ENCODE assay signal across 10 cellular contexts in the genomic region with DNA sequence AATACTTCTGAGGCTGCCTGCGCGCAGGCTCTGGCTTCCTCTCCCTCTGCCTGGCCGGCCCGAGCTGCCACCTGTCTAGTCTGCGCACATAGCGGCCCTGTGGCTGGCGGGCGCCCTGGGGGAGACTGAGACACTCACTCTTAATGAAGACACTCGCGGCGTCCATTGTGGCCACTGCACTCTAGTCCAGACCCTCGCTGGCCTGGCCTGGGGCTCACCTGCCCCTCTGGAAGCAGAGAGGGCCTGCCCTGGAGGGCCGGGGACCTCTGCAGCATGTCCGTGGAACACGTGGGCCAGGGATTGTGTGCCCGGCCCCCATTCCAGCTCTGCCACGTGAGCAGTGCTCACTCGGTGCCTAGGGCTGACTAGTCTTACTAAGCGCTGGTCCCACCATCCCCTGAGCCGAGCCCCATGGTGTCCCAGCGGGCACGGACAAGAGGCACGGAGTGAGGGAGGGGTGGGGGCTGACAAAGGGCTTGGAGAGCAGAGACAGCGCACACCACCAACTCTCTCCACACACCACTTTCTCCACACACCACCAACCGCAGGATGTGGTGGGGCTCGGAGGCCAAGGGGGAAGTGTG.
A peak's percentile ranks its signal among the peaks of the same experiment; 100 is the strongest.
DNase-seq lines count a peak whose midpoint lies in the region; ATAC-seq and TF ChIP-seq lines count a peak whose summit lies in the region.
"Had no signal": no experiment of that assay in that cellular context is flagged by ENCODE, and none has a peak within 500 bp of the region (broad histone marks: within the 10 kb centered on the region; RNA-seq: fewer than 3 reads in every experiment).

No MANE protein-coding gene starts in this region.

- DNase-seq in activated effector memory CD4-positive, alpha-beta T cell treated with anti-CD3 and anti-CD28 coated beads, Interleukin-2, amount 50 U/mL, for 16 hours = peak; percentile 64
- DNase-seq in activated effector memory CD4-positive, alpha-beta T cell treated with Interleukin-2 at 50 U/mL for 16 hours = no peak
- DNase-seq in T-helper 17 cell = no peak
- DNase-seq in islet precursor cell = peak; percentile 46
- peak; percentile 25 to 49 for DNase-seq in stimulated activated naive CD8-positive, alpha-beta T cell treated with anti-CD3 and anti-CD28 coated beads, Interleukin-15, amount 100 ng/mL, for 72 hours
- DNase-seq in Calu3 = no peak
- DNase-seq: Karpas-422 had no signal

- intact Hi-C loops in Calu3 (cut with micrococcal nuclease; ENCODE audit: unreplicated experiment) = no loop called here

- H3K9me3 Mint-ChIP-seq in stimulated activated naive CD8-positive, alpha-beta T cell treated with anti-CD3 and anti-CD28 coated beads, Interleukin-15, amount 100 ng/mL, for 72 hours = no peaks in the 10 kb centered on the region
- no peaks in the 10 kb centered on the region for H3K9me3 Mint-ChIP-seq in Calu3 (ENCODE audit: low read depth, unreplicated experiment)

- H3K27me3 Mint-ChIP-seq in T-helper 17 cell (no peaks in the 10 kb centered on the region), Calu3 (ENCODE audit: unreplicated experiment) (no peaks in the 10 kb centered on the region)
- H3K27me3 Mint-ChIP-seq in stimulated activated naive CD8-positive, alpha-beta T cell treated with anti-CD3 and anti-CD28 coated beads, Interleukin-15, amount 100 ng/mL, for 72 hours = peaks cover 14% of the 10 kb centered on the region

- BruUV-seq in Calu3 (replicated peaks; lab: Mats Ljungman, UMichigan) = no TSS peak

- CTCF ChIA-PET in Calu3 (lab: Charles Lee) = no interaction called here

- no peak for ATAC-seq in T-helper 17 cell
- ATAC-seq in stimulated activated naive CD8-positive, alpha-beta T cell treated with anti-CD3 and anti-CD28 coated beads, Interleukin-15, amount 100 ng/mL, for 72 hours = peak; percentile 67
- ATAC-seq in HG03039 (IDR thresholded peaks at IDR 0.05; ENCODE audit: unreplicated experiment) = no peak
- ATAC-seq in HG03139 (IDR thresholded peaks at IDR 0.05; ENCODE audit: unreplicated experiment) = no peak

- peak overlapping the region; percentile 77 for H3K27ac Mint-ChIP-seq in T-helper 17 cell
- H3K27ac Mint-ChIP-seq in stimulated activated naive CD8-positive, alpha-beta T cell treated with anti-CD3 and anti-CD28 coated beads, Interleukin-15, amount 100 ng/mL, for 72 hours = peak overlapping the region in 1 of 2 donors; percentile 13
- H3K27ac Mint-ChIP-seq in Calu3 (ENCODE audit: unreplicated experiment) = no peak overlapping the region

- H3K4me3 Mint-ChIP-seq in T-helper 17 cell (peak overlapping the region; percentile 49), Calu3 (ENCODE audit: low read depth, unreplicated experiment) (no peak overlapping the region)
- peak overlapping the region; percentile 41 to 76 for H3K4me3 Mint-ChIP-seq in stimulated activated naive CD8-positive, alpha-beta T cell treated with anti-CD3 and anti-CD28 coated beads, Interleukin-15, amount 100 ng/mL, for 72 hours

- H3K36me3 Mint-ChIP-seq in T-helper 17 cell (ENCODE audit: low read depth) (peaks cover 2% of the 10 kb centered on the region), Calu3 (ENCODE audit: insufficient read depth, unreplicated experiment) (peaks cover 5% of the 10 kb centered on the region)

- H3K4me1 Mint-ChIP-seq in T-helper 17 cell (peaks cover 18% of the 10 kb centered on the region), Calu3 (ENCODE audit: low read depth, unreplicated experiment) (no peaks in the 10 kb centered on the region)
- peaks cover 50% of the 10 kb centered on the region for H3K4me1 Mint-ChIP-seq in stimulated activated naive CD8-positive, alpha-beta T cell treated with anti-CD3 and anti-CD28 coated beads, Interleukin-15, amount 100 ng/mL, for 72 hours

- TF ChIP-seq CTCF in Calu3 (IDR thresholded peaks at IDR 0.05; ENCODE audit: unreplicated experiment) = no peak

- no peaks in the 10 kb centered on the region for H3K9me3 ChIP-seq in T-helper 17 cell (ENCODE audit: control insufficient read depth, low read length, poor library complexity, severe bottlenecking)
- H3K9me3 ChIP-seq: vagina had no signal

Comparison
In these comparisons a context has a peak if more than half of its experiments do, and no peak if none do; other contexts are left out.
1. DNase-seq: peak in activated effector memory CD4-positive, alpha-beta T cell treated with anti-CD3 and anti-CD28 coated beads, Interleukin-2, amount 50 U/mL, for 16 hours (single experiment), islet precursor cell (single experiment) and stimulated activated naive CD8-positive, alpha-beta T cell treated with anti-CD3 and anti-CD28 coated beads, Interleukin-15, amount 100 ng/mL, for 72 hours (2 of 2); none in activated effector memory CD4-positive, alpha-beta T cell treated with Interleukin-2 at 50 U/mL for 16 hours (single experiment), T-helper 17 cell (0 of 3) and Calu3 (single experiment).